16 cellular contexts compared by ENCODE assay signal in genomic region chr13:42330991-42331390, GRCh38. TPM values are rescaled to one million over a fixed set of nuclear protein-coding genes. Genes with fewer than 3 reads are reported as not detected.
A peak's percentile ranks its signal among the peaks of the same experiment; 100 is the strongest.
DNase-seq lines count a peak whose midpoint lies in the region; ATAC-seq and TF ChIP-seq lines count a peak whose summit lies in the region.
"Had no signal": no experiment of that assay in that cellular context is flagged by ENCODE, and none has a peak within 500 bp of the region (broad histone marks: within the 10 kb centered on the region; RNA-seq: fewer than 3 reads in every experiment).

No MANE protein-coding gene starts in this region.

- DNase-seq in OCI-M1 (lab: John Stamatoyannopoulos, UW): peak; percentile 14
- DNase-seq in central memory CD8-positive, alpha-beta T cell (ENCODE audit: low spot score in 2 of 2): no peak
- DNase-seq in fibroblast of peridontal ligament (ENCODE audit: extremely low read depth): peak; percentile 15
- DNase-seq in stromal cell of bone marrow (ENCODE audit: low read depth): peak; percentile 6
- DNase-seq in NOMO-1 treated with DMSO at 0.1 percent for 48 hours (lab: John Stamatoyannopoulos, UW; ENCODE audit: unreplicated experiment): no peak
- no peak for DNase-seq in smooth muscle cell (lab: John Stamatoyannopoulos, UW; ENCODE audit: unreplicated experiment)
- DNase-seq: ACHN; COR-L47; DMS153; HFFc6; NCI-H187 treated with DMSO at 0.1 percent for 48 hours; NCI-H446; NK-92 treated with Interleukin-12 subunit alpha and Interleukin-12 subunit beta, amount 100 ng/mL, for 24 hours; SJCRH30 had no signal

- H3K9me3 ChIP-seq in smooth muscle cell (replicated peaks; ENCODE audit: low read depth): no peaks in the 10 kb centered on the region
- H3K9me3 ChIP-seq: SJCRH30 had no signal

- no peak overlapping the region for H2AFZ ChIP-seq in smooth muscle cell (ENCODE audit: low read depth)

- H3K4me1 ChIP-seq in smooth muscle cell (ENCODE audit: low read depth): no peaks in the 10 kb centered on the region
- H3K4me1 ChIP-seq: SJCRH30 had no signal

- no peaks in the 10 kb centered on the region for H3K27me3 Mint-ChIP-seq in central memory CD8-positive, alpha-beta T cell

- peak overlapping the region; percentile 3 for H3K27ac Mint-ChIP-seq in central memory CD8-positive, alpha-beta T cell (ENCODE audit: low read depth)
- H3K27ac Mint-ChIP-seq: HFFc6 had no signal

- H3K27me3 ChIP-seq in smooth muscle cell (ENCODE audit: low read depth): no peaks in the 10 kb centered on the region
- H3K27me3 ChIP-seq: SJCRH30 had no signal

- H3K4me3 ChIP-seq in smooth muscle cell: no peak overlapping the region
- H3K4me3 ChIP-seq: SJCRH30 had no signal

- H4K20me1 ChIP-seq in smooth muscle cell (ENCODE audit: low read depth): no peaks in the 10 kb centered on the region

- H3K36me3 ChIP-seq in smooth muscle cell (ENCODE audit: low read depth): no peaks in the 10 kb centered on the region
- H3K36me3 ChIP-seq: SJCRH30 had no signal

- no peaks in the 10 kb centered on the region for H3K36me3 Mint-ChIP-seq in central memory CD8-positive, alpha-beta T cell (ENCODE audit: insufficient read depth)

- peaks cover 15% of the 10 kb centered on the region for H3K4me1 Mint-ChIP-seq in central memory CD8-positive, alpha-beta T cell

- H3F3A ChIP-seq in smooth muscle cell (ENCODE audit: low read depth): no peaks in the 10 kb centered on the region

- H3K27ac ChIP-seq in smooth muscle cell (ENCODE audit: low read depth): no peak overlapping the region
- H3K27ac ChIP-seq: RWPE1, SJCRH30 had no signal

- TF ChIP-seq CTCF in smooth muscle cell (IDR thresholded peaks at IDR 0.05; ENCODE audit: borderline replicate concordance, insufficient read depth, poor library complexity, severe bottlenecking): no peak

- H3K9me3 Mint-ChIP-seq in central memory CD8-positive, alpha-beta T cell: no peaks in the 10 kb centered on the region
- H3K9me3 Mint-ChIP-seq: HFFc6 had no signal

- H3K4me2 ChIP-seq in smooth muscle cell: no peak overlapping the region

- WGBS in smooth muscle cell (ENCODE audit: low lambda C conversion rate): 100% methylated on average over 1 of the region's 1 CpG

- H3K9ac ChIP-seq in smooth muscle cell (ENCODE audit: low read depth): no peak overlapping the region

- no peaks in the 10 kb centered on the region for H3K79me2 ChIP-seq in smooth muscle cell (ENCODE audit: low read depth)

- no peak overlapping the region for H3K4me3 Mint-ChIP-seq in central memory CD8-positive, alpha-beta T cell
- H3K4me3 Mint-ChIP-seq: HFFc6 had no signal

- no peak for ATAC-seq in central memory CD8-positive, alpha-beta T cell (replicated peaks; ENCODE audit: extremely low read depth, poor library complexity, severe bottlenecking)
- no peak for ATAC-seq in HG02870 (IDR thresholded peaks at IDR 0.05; ENCODE audit: unreplicated experiment)

RNA-seq across cellular contexts. Expression of gene AKAP11, which starts 59.0 kb away (rescaled TPM):
- 27.5 and 28.3 TPM in 2 replicates for total RNA-seq in smooth muscle cell
- polyA plus RNA-seq in smooth muscle cell: 2.1 and 3.1 TPM in 2 replicates

Comparison
In these comparisons a context has a peak if more than half of its experiments do, and no peak if none do; other contexts are left out.
1. DNase-seq: peak in OCI-M1 (single experiment), fibroblast of peridontal ligament (single experiment) and stromal cell of bone marrow (single experiment); none in central memory CD8-positive, alpha-beta T cell (0 of 2), NOMO-1 treated with DMSO at 0.1 percent for 48 hours (single experiment) and smooth muscle cell (single experiment).